In genomic region chr6:26089272-26089671, GRCh38 we compare ENCODE assay signal across 19 cellular contexts. TPM values are rescaled to one million over a fixed set of nuclear protein-coding genes. Genes with fewer than 3 reads are reported as not detected.
A peak's percentile ranks its signal among the peaks of the same experiment; 100 is the strongest.
DNase-seq lines count a peak whose midpoint lies in the region; ATAC-seq and TF ChIP-seq lines count a peak whose summit lies in the region.
"Had no signal": no experiment of that assay in that cellular context is flagged by ENCODE, and none has a peak within 500 bp of the region (broad histone marks: within the 10 kb centered on the region; RNA-seq: fewer than 3 reads in every experiment).

No MANE protein-coding gene starts in this region.

- no peak overlapping the region for H3K4me2 ChIP-seq in IMR-90 (ENCODE audit: low read depth, low read length)

- 0 out of 3 replicates have a peak overlapping the region, but pooled peaks have one; percentile 1 for H2BK15ac ChIP-seq in IMR-90 (ENCODE audit: low read depth, low read length)

- no peak overlapping the region for H2BK5ac ChIP-seq in IMR-90 (ENCODE audit: low read depth, low read length, poor library complexity, severe bottlenecking)

- in situ Hi-C loops in IMR-90 (cut with MboI; ENCODE audit: low sequenced_read_pairs), result no loop called here

- H2AFZ ChIP-seq in IMR-90 (replicated peaks; ENCODE audit: low read length, poor library complexity), result peak overlapping the region; percentile 49

- peak overlapping the region; percentile 9; the same call in 1 of the 2 replicates for H2BK120ac ChIP-seq in IMR-90 (ENCODE audit: low read depth, low read length)

- no peaks in the 10 kb centered on the region for H3K9me3 Mint-ChIP-seq in mesothelial cell of epicardium
- H3K9me3 Mint-ChIP-seq: activated CD4-positive, alpha-beta memory T cell treated with anti-CD3 and anti-CD28 coated beads, Interleukin-2, amount 10 ng/mL, durations not matched to agents 7 days and 5 days; activated naive CD8-positive, alpha-beta T cell treated with anti-CD3 and anti-CD28 coated beads, Interleukin-2, amount 50 U/mL, for 24 hours; central memory CD8-positive, alpha-beta T cell; effector memory CD8-positive, alpha-beta T cell had no signal

- TF ChIP-seq POLR2A in IMR-90 (IDR thresholded peaks at IDR 0.05; ENCODE audit: low read depth, low read length) (no peak), esophagus muscularis mucosa (IDR thresholded peaks at IDR 0.05; ENCODE audit: low read depth) (no peak), upper lobe of left lung (IDR thresholded peaks at IDR 0.05) (no peak)

- dilution Hi-C loops in IMR-90 (cut with HindIII; ENCODE audit: low sequenced_read_pairs, unreplicated experiment), result no loop called here

- no peak overlapping the region for H2AK5ac ChIP-seq in IMR-90 (ENCODE audit: low read depth, low read length)

- no peak for DNase-seq in IMR-90
- no peak for DNase-seq in esophagus muscularis mucosa (ENCODE audit: extremely low spot score)
- no peak for DNase-seq in mesothelial cell of epicardium (ENCODE audit: low spot score in 2 of 2, unreplicated experiment in 2 of 2)
- DNase-seq in upper lobe of left lung, result no peak
- DNase-seq in RKO (ENCODE audit: low spot score), result no peak
- no peak for DNase-seq in activated CD4-positive, CD25-positive, alpha-beta regulatory T cell treated with anti-CD3 and anti-CD28 coated beads, Interleukin-2, amount 50 U/mL, for 72 hours
- DNase-seq in GM10266 (ENCODE audit: extremely low spot score), result no peak
- DNase-seq: activated CD4-positive, alpha-beta memory T cell treated with anti-CD3 and anti-CD28 coated beads, Interleukin-2, amount 10 ng/mL, durations not matched to agents 7 days and 5 days; activated naive CD8-positive, alpha-beta T cell treated with anti-CD3 and anti-CD28 coated beads, Interleukin-2, amount 50 U/mL, for 24 hours; effector memory CD8-positive, alpha-beta T cell; lower lobe of right lung; NCI-H2081 treated with DMSO at 0.1 percent for 48 hours; PC-3; stimulated activated CD4-positive, alpha-beta T cell treated with anti-CD3 and anti-CD28 coated beads, Interleukin-2, amount 100 ng/mL, for 24 hours had no signal

- no peak for TF ChIP-seq RAD21 in IMR-90 (IDR thresholded peaks at IDR 0.05; ENCODE audit: low read length)

- H4K20me1 ChIP-seq in IMR-90 (ENCODE audit: insufficient read depth, low read length), result no peaks in the 10 kb centered on the region
- H4K20me1 ChIP-seq: BLaER1 had no signal

- H3K23ac ChIP-seq in IMR-90 (ENCODE audit: low read depth, low read length), result peak overlapping the region; percentile 60; the same call in 1 of the 2 replicates

- ATAC-seq in IMR-90 (ENCODE audit: low read depth) (no peak), upper lobe of left lung (ENCODE audit: low FRiP score in 2 of 2) (no peak)
- ATAC-seq: activated naive CD8-positive, alpha-beta T cell treated with anti-CD3 and anti-CD28 coated beads, Interleukin-2, amount 50 U/mL, for 24 hours; effector memory CD8-positive, alpha-beta T cell; lower lobe of right lung; PC-3; SK-N-SH treated with all-trans-retinoic acid at 6 μM for 48 hours had no signal

- H3K36me3 Mint-ChIP-seq in mesothelial cell of epicardium, result peaks cover 8% of the 10 kb centered on the region

- H3K4me3 ChIP-seq in IMR-90 (ENCODE audit: insufficient read depth, low read depth, low read length), result no peak overlapping the region
- no peak overlapping the region for H3K4me3 ChIP-seq in esophagus muscularis mucosa
- no peak overlapping the region for H3K4me3 ChIP-seq in upper lobe of left lung
- H3K4me3 ChIP-seq: BLaER1, suprapubic skin had no signal

- peak overlapping the region in 1 of 2 experiments; percentile 25; a peak in 2 of 4 replicates for H4K8ac ChIP-seq in IMR-90 (ENCODE audit: low read depth in 2 of 2, low read length in 2 of 2)

- H3K27ac ChIP-seq in IMR-90 (ENCODE audit: insufficient read depth, low read length) (no peak overlapping the region), esophagus muscularis mucosa (replicated peaks in 1 of 4) (peak overlapping the region; percentile 86 to 95 (median 92)), upper lobe of left lung (peak overlapping the region in 3 of 4 donors; percentile 83 to 96 (median 90))

- H3K27me3 Mint-ChIP-seq in mesothelial cell of epicardium (ENCODE audit: low read depth), result no peaks in the 10 kb centered on the region
- H3K27me3 Mint-ChIP-seq: central memory CD8-positive, alpha-beta T cell; effector memory CD8-positive, alpha-beta T cell had no signal

- no TSS peak for BruUV-seq in IMR-90 (replicated peaks; lab: Mats Ljungman, UMichigan)

- TF ChIP-seq EP300 in esophagus muscularis mucosa (IDR thresholded peaks at IDR 0.05) (no peak), upper lobe of left lung (IDR thresholded peaks at IDR 0.05) (no peak)

- no peak overlapping the region for H3K4me3 Mint-ChIP-seq in mesothelial cell of epicardium
- H3K4me3 Mint-ChIP-seq: activated CD4-positive, alpha-beta memory T cell treated with anti-CD3 and anti-CD28 coated beads, Interleukin-2, amount 10 ng/mL, durations not matched to agents 7 days and 5 days; effector memory CD8-positive, alpha-beta T cell had no signal

- peak overlapping the region; percentile 57 for H2AK9ac ChIP-seq in IMR-90 (replicated peaks; ENCODE audit: low read depth, low read length, poor library complexity)

- no peaks in the 10 kb centered on the region for H3K9me3 ChIP-seq in IMR-90 (ENCODE audit: control insufficient read depth, insufficient read depth, low read length)
- H3K9me3 ChIP-seq in esophagus muscularis mucosa, result no peaks in the 10 kb centered on the region
- no peaks in the 10 kb centered on the region for H3K9me3 ChIP-seq in upper lobe of left lung
- H3K9me3 ChIP-seq: lower lobe of right lung, suprapubic skin had no signal

- H3K4me1 Mint-ChIP-seq in mesothelial cell of epicardium, result peaks cover 18% of the 10 kb centered on the region

- no peak overlapping the region for H3K9ac ChIP-seq in IMR-90 (ENCODE audit: low read depth, low read length)
- H3K9ac ChIP-seq: BLaER1 had no signal

- intact Hi-C loops in IMR-90 (cut with micrococcal nuclease) (no loop called here), esophagus muscularis mucosa (cut with DNase I) (no loop called here)

- H4K91ac ChIP-seq in IMR-90 (ENCODE audit: insufficient read depth, low read depth, low read length), result no peak overlapping the region

- no peak overlapping the region for H4K5ac ChIP-seq in IMR-90 (ENCODE audit: low read depth, low read length)

- POLR2A ChIA-PET in IMR-90 (lab: Charles Lee; ENCODE audit: unreplicated experiment), result interaction anchor here (0.9 kb wide), 1 partner anchor 73 kb away, joined by 3 read pairs; no protein-coding TSS in a partner anchor

- H3K4ac ChIP-seq in IMR-90 (ENCODE audit: low read depth, low read length), result peak overlapping the region; percentile 6

- no peak overlapping the region for H2BK20ac ChIP-seq in IMR-90 (ENCODE audit: low read depth, low read length)

- no peak for TF ChIP-seq CTCF in IMR-90 (conservative IDR thresholded peaks at IDR 0.05; ENCODE audit: low read depth, low read length)
- TF ChIP-seq CTCF in esophagus muscularis mucosa (IDR thresholded peaks at IDR 0.05), result no peak
- TF ChIP-seq CTCF in mesothelial cell of epicardium (IDR thresholded peaks at IDR 0.05; ENCODE audit: unreplicated experiment), result no peak
- no peak for TF ChIP-seq CTCF in upper lobe of left lung (IDR thresholded peaks at IDR 0.05)
- TF ChIP-seq CTCF in GM10266 (IDR thresholded peaks at IDR 0.05; ENCODE audit: control insufficient read depth, insufficient read depth, low read depth, missing control alignments), result no peak

- H3K4me1 ChIP-seq in IMR-90 (ENCODE audit: control insufficient read depth, insufficient read depth, low read length), result peaks cover 5% of the 10 kb centered on the region
- H3K4me1 ChIP-seq in esophagus muscularis mucosa, result peaks cover 19 to 29% (median 26%) of the 10 kb centered on the region in 4 donors
- peaks cover 10 to 20% (median 14%) of the 10 kb centered on the region in 4 donors for H3K4me1 ChIP-seq in upper lobe of left lung

- no peak overlapping the region for H3K56ac ChIP-seq in IMR-90 (ENCODE audit: extremely low read depth, insufficient read depth, low read length)

- peak overlapping the region; percentile 67 for H3K14ac ChIP-seq in IMR-90 (replicated peaks; ENCODE audit: low read depth, low read length)

- H3K27ac Mint-ChIP-seq in mesothelial cell of epicardium, result peak overlapping the region; percentile 26
- H3K27ac Mint-ChIP-seq: activated CD4-positive, alpha-beta memory T cell treated with anti-CD3 and anti-CD28 coated beads, Interleukin-2, amount 10 ng/mL, durations not matched to agents 7 days and 5 days; activated naive CD8-positive, alpha-beta T cell treated with anti-CD3 and anti-CD28 coated beads, Interleukin-2, amount 50 U/mL, for 24 hours had no signal

- H3K18ac ChIP-seq in IMR-90 (ENCODE audit: low read depth, low read length), result no peak overlapping the region

- H3K27me3 ChIP-seq in IMR-90 (ENCODE audit: control insufficient read depth, insufficient read depth, low read length), result no peaks in the 10 kb centered on the region
- H3K27me3 ChIP-seq in esophagus muscularis mucosa, result no peaks in the 10 kb centered on the region
- H3K27me3 ChIP-seq in upper lobe of left lung, result no peaks in the 10 kb centered on the region
- H3K27me3 ChIP-seq: BLaER1, suprapubic skin had no signal

- peaks cover 5 to 29% of the 10 kb centered on the region in 2 experiments for H3K79me1 ChIP-seq in IMR-90 (ENCODE audit: low read depth in 1 of 2, low read length in 2 of 2)

- H3K9me1 ChIP-seq in IMR-90 (ENCODE audit: insufficient read depth, low read length), result peaks cover 14% of the 10 kb centered on the region

- H3K36me3 ChIP-seq in IMR-90 (ENCODE audit: control insufficient read depth, insufficient read depth, low read length) (no peaks in the 10 kb centered on the region; the same call in 1 of the 2 replicates), esophagus muscularis mucosa (peaks cover 0 to 6% (median 3%) of the 10 kb centered on the region in 4 donors), upper lobe of left lung (no peaks in the 10 kb centered on the region)
- H3K36me3 ChIP-seq: BLaER1, lower lobe of right lung, suprapubic skin had no signal

- CTCF ChIA-PET in IMR-90 (lab: Yijun Ruan, JAX), result interaction anchor here (0.5 kb wide), 1 partner anchor 70 kb away, joined by 3 read pairs; no protein-coding TSS in a partner anchor

- WGBS in IMR-90 (ENCODE audit: extremely low coverage in 2 of 2, insufficient read length in 1 of 2), 2 experiments, result 90% methylated on average over 1 of the region's 2 CpGs; no CpG with 5 or more reads in 1 of the 2 experiments
- 26% methylated on average over 2 of the region's 2 CpGs for WGBS in esophagus muscularis mucosa
- 73 to 85% methylated on average over 2 of the region's 2 CpGs for WGBS in upper lobe of left lung, 2 donors

TF ChIP-seq in IMR-90, 13 proteins besides CTCF, POLR2A, EP300 and RAD21 (continues in another document):
- no peak for TF ChIP-seq RCOR1 (IDR thresholded peaks at IDR 0.05; ENCODE audit: insufficient replicate concordance, low read length)
- TF ChIP-seq CEBPB (IDR thresholded peaks at IDR 0.05; ENCODE audit: low read depth, low read length), result no peak

RNA-seq across cellular contexts. Expression of gene HFE, which starts 2.0 kb away (rescaled TPM):
- total RNA-seq in IMR-90 (2012; rRNA removed) (13.6 and 14.9 TPM in 2 replicates), esophagus muscularis mucosa (1 to 10 TPM; 3.0 to 9.9 (median 6.5) TPM), mesothelial cell of epicardium (7.0 to 8.3 TPM (median 8.3 TPM) in 3 replicates), upper lobe of left lung (10 to 100 TPM in 2 of 6 donors, 1 to 10 TPM in 4; 3.8 to 26.2 (median 8.5) TPM)
- polyA plus RNA-seq in IMR-90 (2012; rRNA removed), result 11.7 and 15.7 TPM in 2 replicates
- polyA plus RNA-seq in IMR-90 (2012; cell fraction: cytosol; rRNA removed), result 9.0 and 14.0 TPM in 2 replicates
- 8.4 and 16.6 TPM in 2 replicates for polyA plus RNA-seq in IMR-90 (2012; cell fraction: nucleus; rRNA removed; ENCODE audit: low replicate concordance)
- total RNA-seq: PC-3 had no signal
- polyA plus RNA-seq: neural cell had no signal
